In genomic region chr2:94964193-94964592, GRCh38 we compare ENCODE assay signal across 27 cellular contexts.
"Had no signal": no experiment of that assay in that cellular context is flagged by ENCODE, and none has a peak within 500 bp of the region (broad histone marks: within the 10 kb centered on the region; RNA-seq: fewer than 3 reads in every experiment).

No MANE protein-coding gene starts in this region.

- H3K27ac Mint-ChIP-seq: naive thymus-derived CD4-positive, alpha-beta T cell; nephron; neural progenitor cell; progenitor cell of endocrine pancreas; stimulated activated effector memory CD8-positive, alpha-beta T cell treated with anti-CD3 and anti-CD28 coated beads, Interleukin-12 subunit alpha, Interleukin-12 subunit beta, amount 100 ng/mL, for 72 hours; stimulated activated naive CD8-positive, alpha-beta T cell treated with anti-CD3 and anti-CD28 coated beads, Interleukin-15, Interleukin-2, amounts not matched to agents 100 ng/mL and 50 ng/mL, for 24 hours had no signal

- H3K9ac ChIP-seq: neural progenitor cell, parathyroid adenoma had no signal

- H3K27ac ChIP-seq: coronary artery, esophagus muscularis mucosa, foreskin keratinocyte, gastroesophageal sphincter, heart left ventricle, hepatocyte, neural progenitor cell, parathyroid adenoma, sigmoid colon, thoracic aorta, tibial nerve, upper lobe of left lung had no signal

- DNase-seq: dermis blood vessel endothelial cell; effector memory CD4-positive, alpha-beta T cell; foreskin keratinocyte; kidney; mesendoderm; midbrain; naive thymus-derived CD4-positive, alpha-beta T cell; sigmoid colon; stimulated activated CD4-positive, alpha-beta T cell treated with anti-CD3 and anti-CD28 coated beads, Interleukin-2, amount 100 ng/mL, for 24 hours; stimulated activated CD4-positive, alpha-beta T cell treated with anti-CD3 and anti-CD28 coated beads, Interleukin-4, amount 100 ng/mL, for 24 hours; upper lobe of left lung had no signal

- H3K27me3 ChIP-seq: hepatocyte, neural progenitor cell, tibial nerve, upper lobe of left lung had no signal

- H2AFZ ChIP-seq: hepatocyte, neural progenitor cell, parathyroid adenoma had no signal

- H3K36me3 ChIP-seq: esophagus muscularis mucosa, gastroesophageal sphincter, heart left ventricle, neural progenitor cell, sigmoid colon, thoracic aorta, tibial nerve, upper lobe of left lung had no signal

- ATAC-seq: foreskin keratinocyte; gastroesophageal sphincter; heart left ventricle; left lobe of liver; naive thymus-derived CD4-positive, alpha-beta T cell; stimulated activated effector memory CD8-positive, alpha-beta T cell treated with anti-CD3 and anti-CD28 coated beads, Interleukin-12 subunit alpha, Interleukin-12 subunit beta, amount 100 ng/mL, for 72 hours had no signal

- H3K9me3 ChIP-seq: esophagus muscularis mucosa, gastroesophageal sphincter, heart left ventricle, sigmoid colon, thoracic aorta, tibial nerve, upper lobe of left lung had no signal

- H3K4me2 ChIP-seq: hepatocyte, neural progenitor cell had no signal

- H3K4me3 ChIP-seq: coronary artery, esophagus muscularis mucosa, gastroesophageal sphincter, heart left ventricle, hepatocyte, neural progenitor cell, sigmoid colon, thoracic aorta, tibial nerve, upper lobe of left lung had no signal

- H3K36me3 Mint-ChIP-seq: naive thymus-derived CD4-positive, alpha-beta T cell; neural progenitor cell; stimulated activated effector memory CD8-positive, alpha-beta T cell treated with anti-CD3 and anti-CD28 coated beads, Interleukin-12 subunit alpha, Interleukin-12 subunit beta, amount 100 ng/mL, for 72 hours had no signal

- H3K4me1 ChIP-seq: esophagus muscularis mucosa, foreskin keratinocyte, gastroesophageal sphincter, heart left ventricle, neural progenitor cell, parathyroid adenoma, sigmoid colon, tibial nerve, upper lobe of left lung had no signal

- FAIRE-seq: endothelial cell of umbilical vein, kidney, urothelium cell line had no signal

- H3K9me3 Mint-ChIP-seq: naive thymus-derived CD4-positive, alpha-beta T cell; nephron; neural progenitor cell; stimulated activated effector memory CD8-positive, alpha-beta T cell treated with anti-CD3 and anti-CD28 coated beads, Interleukin-12 subunit alpha, Interleukin-12 subunit beta, amount 100 ng/mL, for 72 hours; stimulated activated naive CD8-positive, alpha-beta T cell treated with anti-CD3 and anti-CD28 coated beads, Interleukin-15, Interleukin-2, amounts not matched to agents 100 ng/mL and 50 ng/mL, for 24 hours had no signal

- H3K79me2 ChIP-seq: hepatocyte, parathyroid adenoma had no signal

- H3K4me1 Mint-ChIP-seq: naive thymus-derived CD4-positive, alpha-beta T cell; nephron; neural progenitor cell; stimulated activated effector memory CD8-positive, alpha-beta T cell treated with anti-CD3 and anti-CD28 coated beads, Interleukin-12 subunit alpha, Interleukin-12 subunit beta, amount 100 ng/mL, for 72 hours had no signal

- H3K4me3 Mint-ChIP-seq: naive thymus-derived CD4-positive, alpha-beta T cell; nephron; neural progenitor cell; stimulated activated effector memory CD8-positive, alpha-beta T cell treated with anti-CD3 and anti-CD28 coated beads, Interleukin-12 subunit alpha, Interleukin-12 subunit beta, amount 100 ng/mL, for 72 hours; stimulated activated naive CD8-positive, alpha-beta T cell treated with anti-CD3 and anti-CD28 coated beads, Interleukin-15, Interleukin-2, amounts not matched to agents 100 ng/mL and 50 ng/mL, for 24 hours had no signal
